In the genomic region with DNA sequence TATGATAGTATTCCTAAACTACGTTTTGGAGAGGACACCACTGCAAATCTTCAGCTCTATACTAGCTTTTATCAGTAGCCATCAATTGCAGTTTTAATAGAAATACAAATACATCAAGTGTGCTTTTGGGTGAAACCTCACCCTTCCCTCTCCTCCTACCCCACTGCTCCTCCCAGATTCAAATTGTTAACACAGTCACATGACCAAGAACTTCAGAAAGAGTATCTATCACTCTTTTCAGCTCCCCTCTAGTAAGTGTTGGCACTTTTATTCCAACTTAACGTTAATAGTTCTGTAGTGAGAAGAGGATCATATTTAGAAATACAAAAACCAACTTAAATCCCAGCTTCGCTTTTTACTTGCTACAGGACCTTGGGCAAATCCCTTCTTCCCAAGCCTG, we compare ENCODE assay signal across 19 cellular contexts. TPM values are rescaled to one million over a fixed set of nuclear protein-coding genes. Genes with fewer than 3 reads are reported as not detected.
DNase-seq lines count a peak whose midpoint lies in the region; ATAC-seq and TF ChIP-seq lines count a peak whose summit lies in the region.
"Had no signal": no experiment of that assay in that cellular context is flagged by ENCODE, and none has a peak within 500 bp of the region (broad histone marks: within the 10 kb centered on the region; RNA-seq: fewer than 3 reads in every experiment).

No MANE protein-coding gene starts in this region.

- no peak for DNase-seq in activated CD8-positive, alpha-beta memory T cell treated with anti-CD3 and anti-CD28 coated beads, Interleukin-2, amount 10 ng/mL, durations not matched to agents 7 days and 5 days
- DNase-seq in activated CD8-positive, alpha-beta memory T cell treated with anti-CD3 and anti-CD28 coated beads for 24 hours, result no peak
- DNase-seq in endodermal cell (no peak), NOMO-1 treated with DMSO at 0.1 percent for 48 hours (lab: John Stamatoyannopoulos, UW; ENCODE audit: unreplicated experiment) (no peak), ecto neural progenitor cell (ENCODE audit: low spot score) (no peak)
- DNase-seq: activated naive CD4-positive, alpha-beta T cell; body of pancreas; C1 segment of cervical spinal cord; cortex of kidney; lower lobe of right lung; naive thymus-derived CD8-positive, alpha-beta T cell; NCI-H146; NK-92 treated with Interleukin-12 subunit alpha and Interleukin-12 subunit beta, amount 100 ng/mL, for 24 hours had no signal

- ATAC-seq in activated CD8-positive, alpha-beta memory T cell treated with anti-CD3 and anti-CD28 coated beads, Interleukin-2, amount 10 ng/mL, durations not matched to agents 7 days and 5 days, result no peak
- ATAC-seq in activated CD4-positive, CD25-positive, alpha-beta regulatory T cell treated with anti-CD3 and anti-CD28 coated beads, Interleukin-2, amount 50 U/mL, for 24 hours, result no peak
- ATAC-seq: A549; body of pancreas; lower lobe of right lung; naive thymus-derived CD8-positive, alpha-beta T cell had no signal

- TF ChIP-seq RAD21 in Ishikawa (IDR thresholded peaks at IDR 0.05; ENCODE audit: low read depth), result no peak

- H3K9me3 ChIP-seq in endodermal cell (ENCODE audit: control insufficient read depth, low read length), result peaks cover 24% of the 10 kb centered on the region
- no peaks in the 10 kb centered on the region for H3K9me3 ChIP-seq in skeletal muscle satellite cell (replicated peaks; ENCODE audit: low read length)
- H3K9me3 ChIP-seq: body of pancreas, prostate gland had no signal

- TF ChIP-seq CTCF in endodermal cell (conservative IDR thresholded peaks at IDR 0.05), result no peak

- no peak overlapping the region for H3K4me3 ChIP-seq in endodermal cell (ENCODE audit: low read length)
- no peak overlapping the region for H3K4me3 ChIP-seq in skeletal muscle satellite cell (ENCODE audit: low read length)
- H3K4me3 ChIP-seq: A549, body of pancreas, lower lobe of right lung, prostate gland had no signal

- H3K27ac Mint-ChIP-seq in activated CD8-positive, alpha-beta memory T cell treated with anti-CD3 and anti-CD28 coated beads, Interleukin-2, amount 10 ng/mL, durations not matched to agents 7 days and 5 days, result peak overlapping the region; percentile 13
- peak overlapping the region; percentile 78 for H3K27ac Mint-ChIP-seq in endodermal cell
- H3K27ac Mint-ChIP-seq: type B pancreatic cell had no signal

- no peaks in the 10 kb centered on the region for H3K36me3 ChIP-seq in endodermal cell (ENCODE audit: control insufficient read depth, insufficient read depth, low read length)
- no peaks in the 10 kb centered on the region for H3K36me3 ChIP-seq in skeletal muscle satellite cell (ENCODE audit: insufficient read depth, low read length)
- H3K36me3 ChIP-seq: lower lobe of right lung, prostate gland had no signal

- peaks cover 2% of the 10 kb centered on the region for H3K4me1 ChIP-seq in endodermal cell (ENCODE audit: control insufficient read depth, insufficient read depth, low read length)
- H3K4me1 ChIP-seq in skeletal muscle satellite cell (ENCODE audit: control insufficient read depth, insufficient read depth, low read length), result peaks cover 57% of the 10 kb centered on the region
- H3K4me1 ChIP-seq: prostate gland had no signal

- peaks cover 21% of the 10 kb centered on the region for H3K9me3 Mint-ChIP-seq in activated CD8-positive, alpha-beta memory T cell treated with anti-CD3 and anti-CD28 coated beads, Interleukin-2, amount 10 ng/mL, durations not matched to agents 7 days and 5 days (ENCODE audit: low read depth)
- H3K9me3 Mint-ChIP-seq in endodermal cell, result peaks cover 5% of the 10 kb centered on the region
- H3K9me3 Mint-ChIP-seq: type B pancreatic cell had no signal

- no peak for TF ChIP-seq EP300 in Ishikawa (IDR thresholded peaks at IDR 0.05; ENCODE audit: borderline replicate concordance)

- H3K27ac ChIP-seq in endodermal cell (ENCODE audit: low read depth, low read length), result no peak overlapping the region
- H3K27ac ChIP-seq: A549, body of pancreas, lower lobe of right lung, prostate gland had no signal

- peaks cover 56% of the 10 kb centered on the region for H3K36me3 Mint-ChIP-seq in activated CD8-positive, alpha-beta memory T cell treated with anti-CD3 and anti-CD28 coated beads, Interleukin-2, amount 10 ng/mL, durations not matched to agents 7 days and 5 days
- peaks cover 13% of the 10 kb centered on the region for H3K36me3 Mint-ChIP-seq in endodermal cell (ENCODE audit: low read depth)

- no peaks in the 10 kb centered on the region for H3K27me3 Mint-ChIP-seq in activated CD8-positive, alpha-beta memory T cell treated with anti-CD3 and anti-CD28 coated beads, Interleukin-2, amount 10 ng/mL, durations not matched to agents 7 days and 5 days
- H3K27me3 Mint-ChIP-seq in endodermal cell (ENCODE audit: insufficient read depth), result no peaks in the 10 kb centered on the region
- H3K27me3 Mint-ChIP-seq: naive thymus-derived CD8-positive, alpha-beta T cell; type B pancreatic cell had no signal

- WGBS in endodermal cell (ENCODE audit: insufficient coverage in 1 of 2, insufficient read length in 1 of 2), 2 experiments, result 20 to 80% methylated on average over 1 to 2 of the region's 3 CpGs

- H3K9ac ChIP-seq in endodermal cell (ENCODE audit: extremely low read depth, low read length, poor library complexity, severe bottlenecking) (no peak overlapping the region), skeletal muscle satellite cell (ENCODE audit: low read depth, low read length) (no peak overlapping the region)

- peak overlapping the region; percentile 29 for H3K4me3 Mint-ChIP-seq in activated CD8-positive, alpha-beta memory T cell treated with anti-CD3 and anti-CD28 coated beads, Interleukin-2, amount 10 ng/mL, durations not matched to agents 7 days and 5 days
- peak overlapping the region; percentile 28 for H3K4me3 Mint-ChIP-seq in endodermal cell
- H3K4me3 Mint-ChIP-seq: type B pancreatic cell had no signal

- peak overlapping the region; percentile 56 for H3K4me2 ChIP-seq in skeletal muscle satellite cell (ENCODE audit: low read length)
- H3K4me2 ChIP-seq: A549 had no signal

- CTCF ChIA-PET in activated CD8-positive, alpha-beta memory T cell treated with anti-CD3 and anti-CD28 coated beads, Interleukin-2, amount 10 ng/mL, durations not matched to agents 7 days and 5 days (lab: Charles Lee), result interaction anchor here (0.7 to 1.6 kb wide), 5 partner anchors 10 to 34 kb away, joined by 3 to 4 read pairs (median 3); no protein-coding TSS in a partner anchor

- H3K4me1 Mint-ChIP-seq in activated CD8-positive, alpha-beta memory T cell treated with anti-CD3 and anti-CD28 coated beads, Interleukin-2, amount 10 ng/mL, durations not matched to agents 7 days and 5 days, result peaks cover 45% of the 10 kb centered on the region
- H3K4me1 Mint-ChIP-seq in endodermal cell, result peaks cover 20% of the 10 kb centered on the region

- H3K27me3 ChIP-seq in endodermal cell (ENCODE audit: control insufficient read depth, insufficient read depth, low read length, poor library complexity, severe bottlenecking) (no peaks in the 10 kb centered on the region), skeletal muscle satellite cell (ENCODE audit: control insufficient read depth, insufficient read depth, low read length) (no peaks in the 10 kb centered on the region)
- H3K27me3 ChIP-seq: body of pancreas had no signal

TF ChIP-seq in Ishikawa, 13 proteins besides CTCF, POLR2A, EP300 and RAD21:
- TF ChIP-seq, protein P1, sequence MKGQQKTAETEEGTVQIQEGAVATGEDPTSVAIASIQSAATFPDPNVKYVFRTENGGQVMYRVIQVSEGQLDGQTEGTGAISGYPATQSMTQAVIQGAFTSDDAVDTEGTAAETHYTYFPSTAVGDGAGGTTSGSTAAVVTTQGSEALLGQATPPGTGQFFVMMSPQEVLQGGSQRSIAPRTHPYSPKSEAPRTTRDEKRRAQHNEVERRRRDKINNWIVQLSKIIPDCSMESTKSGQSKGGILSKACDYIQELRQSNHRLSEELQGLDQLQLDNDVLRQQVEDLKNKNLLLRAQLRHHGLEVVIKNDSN (IDR thresholded peaks at IDR 0.05), result 0 out of 2 replicates have a peak, but pooled peaks have one; percentile 7
- TF ChIP-seq, protein P2, sequence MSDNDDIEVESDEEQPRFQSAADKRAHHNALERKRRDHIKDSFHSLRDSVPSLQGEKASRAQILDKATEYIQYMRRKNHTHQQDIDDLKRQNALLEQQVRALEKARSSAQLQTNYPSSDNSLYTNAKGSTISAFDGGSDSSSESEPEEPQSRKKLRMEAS (IDR thresholded peaks at IDR 0.05), result no peak
- no peak for TF ChIP-seq YY1 (IDR thresholded peaks at IDR 0.05; ENCODE audit: low read depth)

RNA-seq across cellular contexts. Expression of a gene that starts 17.0 kb away (rescaled TPM):
- 10 to 100 TPM; 74.8 to 76.1 TPM for total RNA-seq in activated CD8-positive, alpha-beta memory T cell treated with anti-CD3 and anti-CD28 coated beads, Interleukin-2, amount 10 ng/mL, durations not matched to agents 7 days and 5 days
- total RNA-seq in endodermal cell, result 10 to 100 TPM; 75.1 to 99.7 TPM
- polyA plus RNA-seq in endodermal cell (2013, experiment 1 of 2), result 48.4 TPM
- 43.3 TPM for polyA plus RNA-seq in endodermal cell (2013, experiment 2 of 2)
- 121 and 166 TPM in 2 replicates for total RNA-seq in skeletal muscle satellite cell (2012; rRNA removed)
